ENCODE assay signal across 8 cellular contexts in genomic region chr16:57091990-57092785, GRCh38. TPM values are rescaled to one million over a fixed set of nuclear protein-coding genes. Genes with fewer than 3 reads are reported as not detected.
A peak's percentile ranks its signal among the peaks of the same experiment; 100 is the strongest.
DNase-seq lines count a peak whose midpoint lies in the region; ATAC-seq and TF ChIP-seq lines count a peak whose summit lies in the region.

Gene CPNE2 (plus strand): TSS chr16:57092583. CDS start chr16:57110743, 18,160 bp downstream.

- no peaks in the 10 kb centered on the region for H3F3A ChIP-seq in MM.1S (ENCODE audit: insufficient read depth, low read length)

- CTCF ChIA-PET in CD4-positive, alpha-beta T cell (lab: Charles Lee) = interaction anchor here (0.7 to 2.1 kb wide), 8 partner anchors 8 to 127 kb away, joined by 3 to 15 read pairs (median 3); no protein-coding TSS in a partner anchor
- CTCF ChIA-PET in activated CD8-positive, alpha-beta memory T cell treated with anti-CD3 and anti-CD28 coated beads, Interleukin-2, amount 10 ng/mL, durations not matched to agents 7 days and 5 days (lab: Charles Lee) = interaction anchor here (0.6 to 3.6 kb wide), 41 partner anchors 8 to 325 kb away, joined by 3 to 27 read pairs (median 5); partner anchors contain the start of genes PSME3IP1 and RSPRY1

- H3K9me3 Mint-ChIP-seq in CD4-positive, alpha-beta T cell = no peaks in the 10 kb centered on the region
- no peaks in the 10 kb centered on the region for H3K9me3 Mint-ChIP-seq in activated CD8-positive, alpha-beta memory T cell treated with anti-CD3 and anti-CD28 coated beads, Interleukin-2, amount 10 ng/mL, durations not matched to agents 7 days and 5 days (ENCODE audit: low read depth)

- no peak within 1 kb of the TSS for H3K27ac ChIP-seq in CD4-positive, alpha-beta T cell (ENCODE audit: low read depth, low read length)
- H3K27ac ChIP-seq in MM.1S (ENCODE audit: low read length) (no peak within 1 kb of the TSS), esophagus (ENCODE audit: low read depth in 2 of 2, low read length in 1 of 2) (peak within 1 kb of the TSS; percentile 62 to 68), subcutaneous abdominal adipose tissue (ENCODE audit: low read depth, low read length) (peak within 1 kb of the TSS; percentile 70)

- intact Hi-C loops in CD4-positive, alpha-beta T cell (cut with DNase I, micrococcal nuclease) = loop anchor here (1.0 to 2.0 kb wide), 3 partner anchors 17 to 77 kb away; no protein-coding TSS in a partner anchor

- H3K4me1 Mint-ChIP-seq in CD4-positive, alpha-beta T cell (ENCODE audit: low read depth) = peaks cover 11% of the 10 kb centered on the region
- H3K4me1 Mint-ChIP-seq in activated CD8-positive, alpha-beta memory T cell treated with anti-CD3 and anti-CD28 coated beads, Interleukin-2, amount 10 ng/mL, durations not matched to agents 7 days and 5 days = peaks cover 10% of the 10 kb centered on the region

- no peaks in the 10 kb centered on the region for H3K9me3 ChIP-seq in CD4-positive, alpha-beta T cell (ENCODE audit: control insufficient read depth, low read length)
- no peaks in the 10 kb centered on the region for H3K9me3 ChIP-seq in MM.1S (replicated peaks; ENCODE audit: insufficient read depth, low read length)
- no peaks in the 10 kb centered on the region for H3K9me3 ChIP-seq in esophagus (ENCODE audit: control insufficient read depth in 2 of 2, insufficient read depth in 1 of 2, low read depth in 1 of 2, low read length in 1 of 2)
- H3K9me3 ChIP-seq in subcutaneous abdominal adipose tissue (ENCODE audit: control insufficient read depth in 5 of 5, low read length in 5 of 5) = no peaks in the 10 kb centered on the region

- no peak within 1 kb of the TSS for H3K27ac Mint-ChIP-seq in CD4-positive, alpha-beta T cell
- H3K27ac Mint-ChIP-seq in activated CD8-positive, alpha-beta memory T cell treated with anti-CD3 and anti-CD28 coated beads, Interleukin-2, amount 10 ng/mL, durations not matched to agents 7 days and 5 days = no peak within 1 kb of the TSS

- peak within 1 kb of the TSS; percentile 87 for H3K4me3 Mint-ChIP-seq in CD4-positive, alpha-beta T cell
- H3K4me3 Mint-ChIP-seq in activated CD8-positive, alpha-beta memory T cell treated with anti-CD3 and anti-CD28 coated beads, Interleukin-2, amount 10 ng/mL, durations not matched to agents 7 days and 5 days = peak within 1 kb of the TSS; percentile 56

- DNase-seq in CD4-positive, alpha-beta T cell = peak in 3 of 10 experiments; percentile 3 to 10 (median 10)
- DNase-seq in MM.1S (peak; percentile 36), midbrain (lab: John Stamatoyannopoulos, UW) (peak; percentile 77), OCI-M2 (lab: John Stamatoyannopoulos, UW; ENCODE audit: unreplicated experiment) (no peak)
- peak; percentile 46 for DNase-seq in activated CD8-positive, alpha-beta memory T cell treated with anti-CD3 and anti-CD28 coated beads, Interleukin-2, amount 10 ng/mL, durations not matched to agents 7 days and 5 days

- POLR2A ChIA-PET in CD4-positive, alpha-beta T cell (lab: Charles Lee) = interaction anchor here (0.6 to 2.0 kb wide), 11 partner anchors 8 to 94 kb away, joined by 3 to 15 read pairs (median 3); partner anchors contain the start of genes PSME3IP1 and RSPRY1

- no peaks in the 10 kb centered on the region for H3K4me1 ChIP-seq in MM.1S (ENCODE audit: low read length)
- no peaks in the 10 kb centered on the region for H3K4me1 ChIP-seq in esophagus (ENCODE audit: control insufficient read depth in 2 of 2, insufficient read depth in 2 of 2, low read length in 1 of 2)
- peaks cover 8 to 46% (median 41%) of the 10 kb centered on the region in 5 donors for H3K4me1 ChIP-seq in subcutaneous abdominal adipose tissue (ENCODE audit: control insufficient read depth in 5 of 5, insufficient read depth in 5 of 5, low read length in 5 of 5)

- H2AFZ ChIP-seq in MM.1S (ENCODE audit: low read length) = peak within 1 kb of the TSS; percentile 81

- no peaks in the 10 kb centered on the region for H3K36me3 Mint-ChIP-seq in CD4-positive, alpha-beta T cell (ENCODE audit: low read depth)
- H3K36me3 Mint-ChIP-seq in activated CD8-positive, alpha-beta memory T cell treated with anti-CD3 and anti-CD28 coated beads, Interleukin-2, amount 10 ng/mL, durations not matched to agents 7 days and 5 days = no peaks in the 10 kb centered on the region

- WGBS in esophagus, 2 donors = 1% methylated on average over 57 to 99 of the region's 99 CpGs

- no peaks in the 10 kb centered on the region for H3K9me2 ChIP-seq in MM.1S (replicated peaks; ENCODE audit: insufficient read depth, low read length)

- H3K9ac ChIP-seq in MM.1S (ENCODE audit: low read length) = peak within 1 kb of the TSS; percentile 46; the same call in 1 of the 2 replicates
- H3K9ac ChIP-seq in subcutaneous abdominal adipose tissue (ENCODE audit: low read length in 5 of 5) = peak within 1 kb of the TSS; percentile 35 to 87 (median 76)

- no peaks in the 10 kb centered on the region for H3K27me3 Mint-ChIP-seq in CD4-positive, alpha-beta T cell
- peaks cover 42% of the 10 kb centered on the region for H3K27me3 Mint-ChIP-seq in activated CD8-positive, alpha-beta memory T cell treated with anti-CD3 and anti-CD28 coated beads, Interleukin-2, amount 10 ng/mL, durations not matched to agents 7 days and 5 days

- TF ChIP-seq CTCF in CD4-positive, alpha-beta T cell (IDR thresholded peaks at IDR 0.05) = no peak
- no peak for TF ChIP-seq CTCF in MM.1S (IDR thresholded peaks at IDR 0.05; ENCODE audit: low read length)

- H4K20me1 ChIP-seq in MM.1S (ENCODE audit: insufficient read depth, low read length) = no peaks in the 10 kb centered on the region

- no peaks in the 10 kb centered on the region for H3K27me3 ChIP-seq in CD4-positive, alpha-beta T cell (ENCODE audit: control insufficient read depth, insufficient read depth, low read length)
- H3K27me3 ChIP-seq in MM.1S (replicated peaks; ENCODE audit: insufficient read depth, low read length) (peaks cover 17% of the 10 kb centered on the region), esophagus (ENCODE audit: control insufficient read depth in 1 of 2, insufficient read depth in 2 of 2, low read length in 2 of 2) (no peaks in the 10 kb centered on the region), subcutaneous abdominal adipose tissue (ENCODE audit: control insufficient read depth in 5 of 5, insufficient read depth in 4 of 5, low read length in 5 of 5) (no peaks in the 10 kb centered on the region)

- H3K79me2 ChIP-seq in MM.1S (ENCODE audit: low read length) = no peaks in the 10 kb centered on the region

- peak within 1 kb of the TSS; percentile 99 for H3K4me2 ChIP-seq in MM.1S (ENCODE audit: low read depth, low read length)

- ATAC-seq in CD4-positive, alpha-beta T cell (ENCODE audit: poor library complexity) = peak; percentile 48
- ATAC-seq in GM19328 (IDR thresholded peaks at IDR 0.05; ENCODE audit: unreplicated experiment) = peak; percentile 37
- peak; percentile 69 for ATAC-seq in activated CD8-positive, alpha-beta memory T cell treated with anti-CD3 and anti-CD28 coated beads, Interleukin-2, amount 10 ng/mL, durations not matched to agents 7 days and 5 days

- H3K4me3 ChIP-seq in MM.1S (ENCODE audit: low read length) (peak within 1 kb of the TSS; percentile 67), esophagus (ENCODE audit: low read depth in 1 of 2, low read length in 2 of 2) (peak within 1 kb of the TSS; percentile 67 to 80), subcutaneous abdominal adipose tissue (ENCODE audit: low read depth in 1 of 5, low read length in 5 of 5) (peak within 1 kb of the TSS; percentile 70 to 86 (median 79))

- H3K36me3 ChIP-seq in MM.1S (replicated peaks; ENCODE audit: insufficient read depth, low read length) (no peaks in the 10 kb centered on the region), esophagus (ENCODE audit: control insufficient read depth in 2 of 2, insufficient read depth in 2 of 2, low read length in 1 of 2) (no peaks in the 10 kb centered on the region), subcutaneous abdominal adipose tissue (ENCODE audit: control insufficient read depth in 5 of 5, insufficient read depth in 5 of 5, low read length in 5 of 5) (peaks cover 0 to 6% (median 0%) of the 10 kb centered on the region in 5 donors)

RNA-seq across cellular contexts. Expression of gene CPNE2, which starts in this region (rescaled TPM):
- 1 to 10 TPM; 2.2 to 3.5 TPM for total RNA-seq in CD4-positive, alpha-beta T cell
- total RNA-seq in activated CD8-positive, alpha-beta memory T cell treated with anti-CD3 and anti-CD28 coated beads, Interleukin-2, amount 10 ng/mL, durations not matched to agents 7 days and 5 days = 1 to 10 TPM; 3.2 to 9.6 TPM
- 10 to 100 TPM; 18.3 to 24.5 TPM for polyA plus RNA-seq in esophagus

Comparison
In these comparisons a context has a peak if more than half of its experiments do, and no peak if none do; other contexts are left out.
1. H3K27ac ChIP-seq: peak in esophagus (2 of 2) and subcutaneous abdominal adipose tissue (single experiment); none in CD4-positive, alpha-beta T cell (single experiment) and MM.1S (single experiment).
2. Peak in every context shown above with its lines, with median percentiles within 50 percentile points of each other: ATAC-seq and H3K4me3 ChIP-seq.